In the genomic region with DNA sequence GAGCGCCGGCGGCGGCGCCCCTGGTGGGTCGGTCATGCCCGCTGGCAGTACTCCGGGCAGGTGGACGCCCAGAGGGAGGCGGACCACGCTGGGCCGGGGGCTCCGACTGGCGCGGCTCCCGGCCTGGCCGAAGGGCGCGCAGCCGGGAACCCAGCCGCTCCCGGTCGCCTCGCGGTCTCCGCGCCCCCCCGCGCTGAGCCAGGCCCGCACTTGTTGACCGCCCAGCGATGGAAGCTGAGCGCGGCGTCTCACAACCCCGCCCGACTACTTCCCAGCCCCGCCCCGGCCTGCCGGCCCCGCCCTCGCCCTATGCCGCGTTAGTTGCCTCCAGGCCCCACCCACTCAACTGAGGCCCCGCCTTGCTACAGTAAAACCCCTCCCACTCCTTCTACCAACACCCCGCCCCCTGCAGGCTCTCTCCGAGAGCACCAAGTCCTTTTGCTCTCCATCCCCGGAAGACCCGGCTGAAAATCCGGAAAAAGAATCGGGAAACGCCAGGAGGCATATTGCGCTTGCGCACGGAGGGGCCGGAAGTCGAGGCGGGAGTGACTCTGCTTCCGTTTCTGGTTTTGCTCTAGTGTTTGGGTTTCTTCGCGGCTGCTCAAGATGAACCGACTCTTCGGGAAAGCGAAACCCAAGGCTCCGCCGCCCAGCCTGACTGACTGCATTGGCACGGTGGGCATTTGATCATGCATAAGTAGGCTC, we compare ENCODE assay signal across 8 cellular contexts. TPM values are rescaled to one million over a fixed set of nuclear protein-coding genes. Genes with fewer than 3 reads are reported as not detected.
DNase-seq lines count a peak whose midpoint lies in the region; ATAC-seq, FAIRE-seq and TF ChIP-seq lines count a peak whose summit lies in the region.

A gene (minus strand): TSS at position 236 of the 705 bp plus-strand sequence.
A gene (plus strand): TSS at position 577 of the 705 bp plus-strand sequence. CDS start 30 bp downstream, at position 607.

- peaks cover 40 to 41% of the 10 kb centered on the region in 2 donors for H3K4me1 Mint-ChIP-seq in natural killer cell

- peaks cover 23% of the 10 kb centered on the region for H3K36me3 ChIP-seq in Loucy (ENCODE audit: insufficient read depth, low read length)

- H3F3A ChIP-seq in Loucy (ENCODE audit: low read depth) = no peaks in the 10 kb centered on the region

- peak within 1 kb of the TSS; percentile 78 for H2AFZ ChIP-seq in Loucy (ENCODE audit: low read length)

- DNase-seq in ELR (ENCODE audit: low read depth) (peak; percentile 100), H54 (ENCODE audit: insufficient read length, low spot score) (peak; percentile 86), fibroblast of peridontal ligament (ENCODE audit: extremely low read depth) (peak; percentile 99), natural killer cell (peak; percentile 97)
- peak; percentile 100 for DNase-seq in activated T-helper 9 cell treated with anti-CD3 and anti-CD28 coated beads, Interleukin-2, amount 50 U/mL, for 16 hours (ENCODE audit: low read depth)
- peak; percentile 99 for DNase-seq in stimulated activated naive CD4-positive, alpha-beta T cell treated with Interleukin-2 at 50 U/mL for 16 hours (lab: John Stamatoyannopoulos, UW)

- H3K4me3 Mint-ChIP-seq in natural killer cell = peak within 1 kb of the TSS; percentile 84

- H3K4me3 ChIP-seq in Loucy (ENCODE audit: low read length, poor library complexity, severe bottlenecking) = peak within 1 kb of the TSS; percentile 90

- TF ChIP-seq CTCF in Loucy (conservative IDR thresholded peaks at IDR 0.05; ENCODE audit: low read length) (peak; percentile 17; the same call in 1 of the 2 replicates), natural killer cell (IDR thresholded peaks at IDR 0.05) (no peak)

- no peaks in the 10 kb centered on the region for H3K27me3 Mint-ChIP-seq in natural killer cell (ENCODE audit: low read depth in 2 of 2)

- ATAC-seq in natural killer cell = peak; percentile 91 to 99 (median 93)

- H3K27me3 ChIP-seq in Loucy (ENCODE audit: insufficient read depth, low read length, poor library complexity, severe bottlenecking) = peaks cover 8% of the 10 kb centered on the region

- TF ChIP-seq POLR2A in H54 (IDR thresholded peaks at IDR 0.05; ENCODE audit: low read depth, low read length) (peak; percentile 72), Raji (IDR thresholded peaks at IDR 0.05; ENCODE audit: insufficient read depth, low read depth, low read length) (peak; percentile 71)

- no peaks in the 10 kb centered on the region for H3K9me3 Mint-ChIP-seq in natural killer cell

- peak within 1 kb of the TSS; percentile 93 to 95 for H3K27ac Mint-ChIP-seq in natural killer cell

- intact Hi-C loops in natural killer cell (cut with micrococcal nuclease) = loop anchor here (1.0 to 10.0 kb wide), 6 partner anchors 26 to 240 kb away; a partner anchor contains a TSS

- H3K4me2 ChIP-seq in Loucy (ENCODE audit: low read depth, low read length, poor library complexity, severe bottlenecking) = peak within 1 kb of the TSS; percentile 100

- peaks cover 83% of the 10 kb centered on the region for H3K79me2 ChIP-seq in Loucy (ENCODE audit: insufficient read depth, low read length)

- peak within 1 kb of the TSS; percentile 96 for H3K9ac ChIP-seq in Loucy (ENCODE audit: low read depth, low read length, poor library complexity, severe bottlenecking)

- H3K9me3 ChIP-seq in Loucy (ENCODE audit: insufficient read depth, low read depth, low read length) = no peaks in the 10 kb centered on the region

- H3K36me3 Mint-ChIP-seq in natural killer cell = peaks cover 2% of the 10 kb centered on the region

- peak; percentile 90 for FAIRE-seq in H54 (lab: Jason Lieb, UNC)

- peaks cover 38% of the 10 kb centered on the region for H4K20me1 ChIP-seq in Loucy (ENCODE audit: insufficient read depth, low read length, poor library complexity, severe bottlenecking)

- no peaks in the 10 kb centered on the region for H3K9me2 ChIP-seq in Loucy (replicated peaks; ENCODE audit: low read depth, low read length)

- H3K4me1 ChIP-seq in Loucy (ENCODE audit: insufficient read depth, low read length, poor library complexity, severe bottlenecking) = peaks cover 55% of the 10 kb centered on the region

RNA-seq across cellular contexts. Expression of the first gene that starts in this region (rescaled TPM):
- 100 to 1,000 TPM in 1 of 3 donors, 10 to 100 TPM in 2; 83.4 to 102 (median 93.4) TPM for total RNA-seq in natural killer cell

RNA-seq across cellular contexts. Expression of the second gene that starts in this region (rescaled TPM):
- total RNA-seq in natural killer cell = 10 to 100 TPM; 21.3 to 24.5 (median 24.0) TPM

Comparison
In these comparisons a context has a peak if more than half of its experiments do, and no peak if none do; other contexts are left out.
1. Peak in every context shown above with its lines: DNase-seq, ATAC-seq and H3K4me3 ChIP-seq.